8 cellular contexts compared by ENCODE assay signal in the genomic region with DNA sequence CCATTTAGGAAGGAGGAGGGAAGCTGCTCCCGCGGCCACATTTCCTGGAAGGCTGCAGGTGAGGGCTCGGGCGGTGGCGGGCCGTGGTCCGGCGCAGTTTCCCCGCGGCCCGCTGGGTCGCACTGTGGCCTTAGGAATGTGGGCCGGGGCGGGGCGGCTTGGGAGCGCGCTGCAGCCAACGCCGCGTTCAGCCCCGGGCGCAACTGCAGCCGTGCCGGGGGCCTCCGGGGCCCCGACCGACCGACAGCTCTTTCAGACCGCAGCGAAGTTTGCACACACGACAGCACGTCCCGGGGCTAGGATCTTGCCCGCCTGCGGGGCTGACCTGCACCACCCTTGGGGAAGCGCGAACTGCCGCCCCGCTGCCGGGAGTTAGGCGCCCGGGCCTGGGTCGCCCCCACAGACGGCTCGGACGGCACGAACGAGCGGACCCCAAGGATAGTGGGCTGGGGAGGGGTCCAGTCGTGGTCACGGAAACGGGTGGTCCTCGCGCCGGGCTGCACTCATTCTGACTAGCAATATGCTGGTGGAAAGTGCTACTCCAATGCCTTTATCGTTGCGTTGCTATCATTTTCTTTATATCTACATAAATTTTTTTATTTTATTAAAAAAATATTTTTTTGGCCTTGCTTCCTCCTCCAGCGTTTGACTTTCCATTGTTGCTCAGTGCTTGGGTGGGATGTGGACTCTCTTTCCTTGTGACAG.
DNase-seq lines count a peak whose midpoint lies in the region; TF ChIP-seq lines count a peak whose summit lies in the region.

No MANE protein-coding gene starts in this region.

- H3K4me3 ChIP-seq in MG63 (peak overlapping the region; percentile 55), ascending aorta (peak overlapping the region; percentile 52 to 64), prostate gland (peak overlapping the region; percentile 34 to 49)

- no peaks in the 10 kb centered on the region for H3K9me3 ChIP-seq in MG63
- no peaks in the 10 kb centered on the region for H3K9me3 ChIP-seq in ascending aorta
- H3K9me3 ChIP-seq in prostate gland = no peaks in the 10 kb centered on the region

- WGBS in prostate gland = under 1% methylated on average over 53 of the region's 58 CpGs

- TF ChIP-seq POLR2A in prostate gland (IDR thresholded peaks at IDR 0.05) = no peak

- DNase-seq in Daoy (ENCODE audit: low read depth) (peak; percentile 77), MG63 (peak; percentile 69), T-helper 22 cell (ENCODE audit: low read depth) (peak; percentile 11), ascending aorta (ENCODE audit: low spot score in 2 of 2) (peak in 1 of 2 donors; percentile 73), hepatic stellate cell (ENCODE audit: low spot score) (peak; percentile 79), prostate gland (ENCODE audit: low spot score) (peak; percentile 77), ureter (ENCODE audit: low spot score) (peak; percentile 76), NCI-H128 (lab: John Stamatoyannopoulos, UW; ENCODE audit: unreplicated experiment) (no peak)

- intact Hi-C loops in ascending aorta (cut with DNase I) = loop anchor here (1.0 kb wide), 1 partner anchor 293 kb away; no protein-coding TSS in a partner anchor
- intact Hi-C loops in prostate gland (cut with DNase I) = loop anchor here (2.0 kb wide), 1 partner anchor 292 kb away; no protein-coding TSS in a partner anchor

- H3K4me1 ChIP-seq in ascending aorta (peaks cover 0 to 4% of the 10 kb centered on the region in 2 donors), prostate gland (replicated peaks) (peaks cover 5% of the 10 kb centered on the region)

- H3K27me3 ChIP-seq in MG63 (no peaks in the 10 kb centered on the region), ascending aorta (no peaks in the 10 kb centered on the region), prostate gland (replicated peaks; ENCODE audit: insufficient read depth) (no peaks in the 10 kb centered on the region)

- H3K36me3 ChIP-seq in MG63 = no peaks in the 10 kb centered on the region
- H3K36me3 ChIP-seq in ascending aorta = no peaks in the 10 kb centered on the region
- no peaks in the 10 kb centered on the region for H3K36me3 ChIP-seq in prostate gland

- H3K27ac ChIP-seq in ascending aorta (no peak overlapping the region), prostate gland (peak overlapping the region in 1 of 2 donors; percentile 20)

- TF ChIP-seq CTCF in ascending aorta (IDR thresholded peaks at IDR 0.05) (peak; percentile 64 to 86 (median 84)), prostate gland (IDR thresholded peaks at IDR 0.05) (peak; percentile 63 to 94 (median 88))
